8 cellular contexts compared by ENCODE assay signal in genomic region chr6:149840345-149841075, GRCh38. TPM values are rescaled to one million over a fixed set of nuclear protein-coding genes. Genes with fewer than 3 reads are reported as not detected.
DNase-seq lines count a peak whose midpoint lies in the region; ATAC-seq and TF ChIP-seq lines count a peak whose summit lies in the region.

No MANE protein-coding gene starts in this region.

- intact Hi-C loops in vagina (cut with DNase I), result loop anchor here (5.0 kb wide), 1 partner anchor 1852 kb away; no protein-coding TSS in a partner anchor

- TF ChIP-seq POLR2A in vagina (IDR thresholded peaks at IDR 0.05), result no peak

- H3K4me1 ChIP-seq in BE2C (peaks cover 8% of the 10 kb centered on the region), vagina (no peaks in the 10 kb centered on the region)

- DNase-seq in BE2C (peak; percentile 73), HCEC 1CT (peak; percentile 75), NCI-H510A treated with DMSO at 0.1 percent for 48 hours (lab: John Stamatoyannopoulos, UW) (peak; percentile 90), epidermal melanocyte (ENCODE audit: insufficient read length, low spot score) (peak; percentile 24), myocyte (ENCODE audit: low read depth) (peak; percentile 64), vagina (ENCODE audit: extremely low spot score in 2 of 2) (peak in 1 of 2 donors; percentile 85)
- DNase-seq in activated CD8-positive, alpha-beta memory T cell treated with anti-CD3 and anti-CD28 coated beads for 24 hours, result peak; percentile 67

- H3K4me3 ChIP-seq in BE2C (ENCODE audit: low read depth, low read length) (no peak overlapping the region), vagina (no peak overlapping the region)

- TF ChIP-seq CTCF in BE2C (IDR thresholded peaks at IDR 0.05; ENCODE audit: low read depth, low read length) (peak; percentile 81), vagina (IDR thresholded peaks at IDR 0.05) (peak; percentile 29 to 43 (median 36))

- H3K36me3 ChIP-seq in BE2C, result no peaks in the 10 kb centered on the region; the same call in 1 of the 2 replicates
- peaks cover 0 to 4% of the 10 kb centered on the region in 2 donors for H3K36me3 ChIP-seq in vagina

- ATAC-seq in HG03135 (IDR thresholded peaks at IDR 0.05; ENCODE audit: unreplicated experiment), result no peak

- no peak overlapping the region for H3K27ac ChIP-seq in vagina

- no peaks in the 10 kb centered on the region for H3K9me3 ChIP-seq in BE2C
- no peaks in the 10 kb centered on the region for H3K9me3 ChIP-seq in vagina

- H3K27me3 ChIP-seq in BE2C (no peaks in the 10 kb centered on the region), vagina (no peaks in the 10 kb centered on the region)

RNA-seq across cellular contexts. Expression of gene LRP11, which starts 23.6 kb away (rescaled TPM):
- 4.3 TPM for polyA plus RNA-seq in BE2C (2012; ENCODE audit: insufficient read depth, insufficient read length, low read depth)
- total RNA-seq in myocyte (53.2 and 62.7 TPM in 2 replicates), vagina (35.1 TPM)
- polyA plus RNA-seq in myocyte (2012), result 19.7 TPM

RNA-seq across cellular contexts. Expression of gene RAET1E, which starts 57.4 kb away (rescaled TPM):
- not detected for polyA plus RNA-seq in BE2C (2012; ENCODE audit: insufficient read depth, insufficient read length, low read depth)
- total RNA-seq in myocyte (4.1 and 6.8 TPM in 2 replicates), vagina (27.5 TPM)
- 4.8 TPM for polyA plus RNA-seq in myocyte (2012)
